ENCODE assay signal across 1 cellular context in genomic region chr1:119492763-119493162, GRCh38.
TF ChIP-seq lines count a peak whose summit lies in the region.

No MANE protein-coding gene starts in this region.

TF ChIP-seq in HepG2, 621 proteins besides CTCF, POLR2A, EP300 and RAD21 (continued from another document):
- TF ChIP-seq ZBTB26 (CRISPR knock-in tag; IDR thresholded peaks at IDR 0.05; ENCODE audit: borderline replicate concordance) = peak; percentile 95
- no peak for TF ChIP-seq TBP (CRISPR knock-in tag; IDR thresholded peaks at IDR 0.05)
